17 cellular contexts compared by ENCODE assay signal in genomic region chr14:65486856-65487255, GRCh38.
"Had no signal": no experiment of that assay in that cellular context is flagged by ENCODE, and none has a peak within 500 bp of the region (broad histone marks: within the 10 kb centered on the region; RNA-seq: fewer than 3 reads in every experiment).

No MANE protein-coding gene starts in this region.

- H3K27ac ChIP-seq: psoas muscle had no signal

- H3K27me3 Mint-ChIP-seq: activated CD8-positive, alpha-beta memory T cell treated with anti-CD3 and anti-CD28 coated beads, Interleukin-2, amount 10 ng/mL, durations not matched to agents 7 days and 5 days; activated naive CD8-positive, alpha-beta T cell treated with anti-CD3 and anti-CD28 coated beads, Interleukin-2, amount 10 ng/mL, durations not matched to agents 7 days and 5 days had no signal

- H3K27ac Mint-ChIP-seq: activated CD8-positive, alpha-beta memory T cell treated with anti-CD3 and anti-CD28 coated beads, Interleukin-2, amount 10 ng/mL, durations not matched to agents 7 days and 5 days; activated naive CD8-positive, alpha-beta T cell treated with anti-CD3 and anti-CD28 coated beads, Interleukin-2, amount 10 ng/mL, durations not matched to agents 7 days and 5 days; natural killer cell had no signal

- ATAC-seq: activated CD8-positive, alpha-beta memory T cell treated with anti-CD3 and anti-CD28 coated beads, Interleukin-2, amount 10 ng/mL, durations not matched to agents 7 days and 5 days; activated T-cell treated with anti-CD3 and anti-CD28 coated beads, Interleukin-2, amount 50 U/mL, for 4 hours; natural killer cell; psoas muscle had no signal

- DNase-seq: activated CD4-positive, alpha-beta T cell treated with anti-CD3 and anti-CD28 coated beads, Interleukin-2, amount 50 U/mL, for 48 hours; activated CD4-positive, CD25-positive, alpha-beta regulatory T cell treated with anti-CD3 and anti-CD28 coated beads, Interleukin-2, amount 50 U/mL, for 72 hours; activated CD8-positive, alpha-beta memory T cell treated with anti-CD3 and anti-CD28 coated beads, Interleukin-2, amount 10 ng/mL, durations not matched to agents 7 days and 5 days; activated gamma-delta T cell; activated naive CD8-positive, alpha-beta T cell treated with anti-CD3 and anti-CD28 coated beads, Interleukin-2, amount 10 ng/mL, durations not matched to agents 7 days and 5 days; activated T-cell treated with anti-CD3 and anti-CD28 coated beads, Interleukin-2, amount 50 U/mL, for 4 hours; central memory CD4-positive, alpha-beta T cell; cortex of kidney; effector CD8-positive, alpha-beta T cell; hippocampal formation; natural killer cell; occipital lobe; psoas muscle; stimulated activated CD4-positive, alpha-beta T cell treated with anti-CD3 and anti-CD28 coated beads, Interleukin-12 subunit alpha, Interleukin-12 subunit beta, amount 100 ng/mL, for 4 hours; stimulated activated naive CD4-positive, alpha-beta T cell; trophoblast cell had no signal

- H3K4me3 ChIP-seq: lung, psoas muscle had no signal

- H3K9me3 Mint-ChIP-seq: activated naive CD8-positive, alpha-beta T cell treated with anti-CD3 and anti-CD28 coated beads, Interleukin-2, amount 10 ng/mL, durations not matched to agents 7 days and 5 days; activated T-cell treated with anti-CD3 and anti-CD28 coated beads, Interleukin-2, amount 50 U/mL, for 4 hours; natural killer cell had no signal

- H3K36me3 Mint-ChIP-seq: natural killer cell had no signal

- H3K4me3 Mint-ChIP-seq: activated CD8-positive, alpha-beta memory T cell treated with anti-CD3 and anti-CD28 coated beads, Interleukin-2, amount 10 ng/mL, durations not matched to agents 7 days and 5 days; activated naive CD8-positive, alpha-beta T cell treated with anti-CD3 and anti-CD28 coated beads, Interleukin-2, amount 10 ng/mL, durations not matched to agents 7 days and 5 days; activated T-cell treated with anti-CD3 and anti-CD28 coated beads, Interleukin-2, amount 50 U/mL, for 4 hours; natural killer cell had no signal

- H3K9me3 ChIP-seq: psoas muscle had no signal
